Comparison of ENCODE assay signal across 8 cellular contexts in genomic region chr6:2791124-2792050, GRCh38. TPM values are rescaled to one million over a fixed set of nuclear protein-coding genes. Genes with fewer than 3 reads are reported as not detected.
DNase-seq lines count a peak whose midpoint lies in the region; ATAC-seq and TF ChIP-seq lines count a peak whose summit lies in the region.

No MANE protein-coding gene starts in this region.

- DNase-seq in AG04450 (ENCODE audit: low read depth, low spot score), result peak; percentile 84
- DNase-seq in GM13976 (ENCODE audit: low spot score), result peak; percentile 74
- DNase-seq in SJCRH30, result peak; percentile 42 to 72
- DNase-seq in anterior cingulate cortex (lab: John Stamatoyannopoulos, UW), result peak in 34 of 58 donors; percentile 13 to 70 (median 37)
- peak; percentile 38 for DNase-seq in left ventricle myocardium inferior
- DNase-seq in pulmonary artery endothelial cell (ENCODE audit: low read depth, low spot score), result peak; percentile 74

- H3K4me3 ChIP-seq in AG04450 (ENCODE audit: low read depth, low read length) (peak overlapping the region; percentile 21), SJCRH30 (no peak overlapping the region), left ventricle myocardium inferior (no peak overlapping the region)

- peaks cover 3% of the 10 kb centered on the region; the same call in 1 of the 2 replicates for H3K36me3 ChIP-seq in SJCRH30
- H3K36me3 ChIP-seq in left ventricle myocardium inferior, result no peaks in the 10 kb centered on the region

- H3K9me3 ChIP-seq in AG04450 (ENCODE audit: control insufficient read depth, insufficient read depth, low read length) (no peaks in the 10 kb centered on the region), SJCRH30 (replicated peaks) (no peaks in the 10 kb centered on the region), left ventricle myocardium inferior (replicated peaks) (no peaks in the 10 kb centered on the region)

- TF ChIP-seq EP300 in Ishikawa (IDR thresholded peaks at IDR 0.05; ENCODE audit: borderline replicate concordance), result no peak

- peak; percentile 90 for TF ChIP-seq RAD21 in Ishikawa (IDR thresholded peaks at IDR 0.05; ENCODE audit: low read depth)

- H3K27ac ChIP-seq in AG04450 (ENCODE audit: low read depth, low read length), result peak overlapping the region; percentile 98
- H3K27ac ChIP-seq in SJCRH30, result no peak overlapping the region
- peak overlapping the region; percentile 76 for H3K27ac ChIP-seq in left ventricle myocardium inferior (replicated peaks)

- intact Hi-C loops in left ventricle myocardium inferior (cut with micrococcal nuclease), result no loop called here

- H3K27me3 ChIP-seq in AG04450 (ENCODE audit: control insufficient read depth, insufficient read depth, low read length) (no peaks in the 10 kb centered on the region), SJCRH30 (no peaks in the 10 kb centered on the region), left ventricle myocardium inferior (ENCODE audit: low read depth) (no peaks in the 10 kb centered on the region)

- TF ChIP-seq CTCF in AG04450 (IDR thresholded peaks at IDR 0.05; ENCODE audit: low read depth, low read length), result peak; percentile 88
- peak; percentile 51 for TF ChIP-seq CTCF in GM13976 (IDR thresholded peaks at IDR 0.05; ENCODE audit: borderline replicate concordance, control extremely low read depth, extremely low read depth, insufficient read depth, missing control alignments)
- peak; percentile 82 for TF ChIP-seq CTCF in left ventricle myocardium inferior (IDR thresholded peaks at IDR 0.05; ENCODE audit: borderline replicate concordance)

- POLR2A ChIA-PET in AG04450 (lab: Yijun Ruan, JAX), result interaction anchor here (0.7 to 2.4 kb wide), 5 partner anchors 26 to 198 kb away, joined by 5 to 26 read pairs (median 7); partner anchors contain the start of genes SERPINB1 and WRNIP1

- in situ Hi-C loops in GM13976 (cut with MboI; ENCODE audit: low sequenced_read_pairs, unreplicated experiment), result no loop called here

- H3K4me1 ChIP-seq in SJCRH30 (peaks cover 20% of the 10 kb centered on the region), left ventricle myocardium inferior (peaks cover 41% of the 10 kb centered on the region)

- no peak for ATAC-seq in GM21528 (IDR thresholded peaks at IDR 0.05; ENCODE audit: low FRiP score, unreplicated experiment)

- CTCF ChIA-PET in AG04450 (lab: Charles Lee), result interaction anchor here (0.6 to 2.8 kb wide), 42 partner anchors 9 to 1195 kb away, joined by 3 to 50 read pairs (median 4); partner anchors contain the start of genes MYLK4 and SERPINB1

TF ChIP-seq in Ishikawa, 13 proteins besides CTCF, POLR2A, EP300 and RAD21:
- no peak for TF ChIP-seq TCF12 (IDR thresholded peaks at IDR 0.05; ENCODE audit: low read depth)
- TF ChIP-seq ZBTB7A (IDR thresholded peaks at IDR 0.05; ENCODE audit: low read depth), result no peak
- no peak for TF ChIP-seq MAX (IDR thresholded peaks at IDR 0.05)
- no peak for TF ChIP-seq REST (IDR thresholded peaks at IDR 0.05; ENCODE audit: low read depth)
- no peak for TF ChIP-seq NFIC (IDR thresholded peaks at IDR 0.05)
- no peak for TF ChIP-seq CEBPB (IDR thresholded peaks at IDR 0.05)
- no peak for TF ChIP-seq YY1 (IDR thresholded peaks at IDR 0.05; ENCODE audit: low read depth)
- TF ChIP-seq TAF1 (IDR thresholded peaks at IDR 0.05; ENCODE audit: low read depth), result no peak
- TF ChIP-seq TEAD4 (IDR thresholded peaks at IDR 0.05), result no peak
- no peak for TF ChIP-seq CREB1 (IDR thresholded peaks at IDR 0.05; ENCODE audit: low read depth)

RNA-seq across cellular contexts. Expression of gene WRNIP1, which starts 26.2 kb away (rescaled TPM):
- 28.0 and 35.2 TPM in 2 replicates for polyA plus RNA-seq in AG04450 (2011; rRNA removed)
- 24.0 and 33.9 TPM in 2 replicates for polyA minus RNA-seq in AG04450 (2011; rRNA and poly(A)+ RNA removed)
- 68.3 and 74.8 TPM in 2 replicates for total RNA-seq in SJCRH30 (2014; rRNA removed; shearing (Covaris generic))
- total RNA-seq in left ventricle myocardium inferior (39.4 TPM), pulmonary artery endothelial cell (62.4 and 95.3 TPM in 2 replicates)

RNA-seq across cellular contexts. Expression of gene MYLK4, which starts 40.7 kb away (rescaled TPM):
- polyA plus RNA-seq in AG04450 (2011; rRNA removed), result 0.21 and 0.22 TPM in 2 replicates
- 0.13 and 0.14 TPM in 2 replicates for polyA minus RNA-seq in AG04450 (2011; rRNA and poly(A)+ RNA removed)
- total RNA-seq in SJCRH30 (2014; rRNA removed; shearing (Covaris generic)), result 2.3 and 3.0 TPM in 2 replicates
- total RNA-seq in left ventricle myocardium inferior (1.2 TPM), pulmonary artery endothelial cell (0.49 and 0.66 TPM in 2 replicates)

RNA-seq across cellular contexts. Expression of gene SERPINB1, which starts 50.3 kb away (rescaled TPM):
- polyA plus RNA-seq in AG04450 (2011; rRNA removed), result 17.7 and 22.4 TPM in 2 replicates
- polyA minus RNA-seq in AG04450 (2011; rRNA and poly(A)+ RNA removed), result 7.1 and 8.9 TPM in 2 replicates
- total RNA-seq in SJCRH30 (2014; rRNA removed; shearing (Covaris generic)), result 2.3 TPM in 2 replicates
- total RNA-seq in left ventricle myocardium inferior, result 23.4 TPM
- total RNA-seq in pulmonary artery endothelial cell, result 29.0 and 50.8 TPM in 2 replicates
